9 cellular contexts compared by ENCODE assay signal in genomic region chr2:200454839-200455801, GRCh38. TPM values are rescaled to one million over a fixed set of nuclear protein-coding genes. Genes with fewer than 3 reads are reported as not detected.
DNase-seq lines count a peak whose midpoint lies in the region; ATAC-seq and TF ChIP-seq lines count a peak whose summit lies in the region.
"Had no signal": no experiment of that assay in that cellular context is flagged by ENCODE, and none has a peak within 500 bp of the region (broad histone marks: within the 10 kb centered on the region; RNA-seq: fewer than 3 reads in every experiment).

No MANE protein-coding gene starts in this region.

- H3K79me2 ChIP-seq in osteoblast (ENCODE audit: insufficient read depth, low read length): no peaks in the 10 kb centered on the region

- H3K36me3 ChIP-seq in osteoblast (ENCODE audit: insufficient read depth, low read length) (peaks cover 13% of the 10 kb centered on the region), H7 (replicated peaks; ENCODE audit: control insufficient read depth, insufficient read depth, low read length) (peaks cover 8% of the 10 kb centered on the region)

- no peaks in the 10 kb centered on the region for H3K9me3 Mint-ChIP-seq in activated naive CD4-positive, alpha-beta T cell treated with anti-CD3 and anti-CD28 coated beads, Interleukin-2, amount 50 U/mL, for 24 hours
- 0 out of 2 replicates have a peak, but pooled peaks cover 5% of the 10 kb centered on the region for H3K9me3 Mint-ChIP-seq in WTC11

- H4K20me1 ChIP-seq in osteoblast (ENCODE audit: insufficient read depth, low read length): no peaks in the 10 kb centered on the region

- POLR2A ChIA-PET in WTC11 (lab: Charles Lee): no interaction called here

- H3K4me1 Mint-ChIP-seq in activated naive CD4-positive, alpha-beta T cell treated with anti-CD3 and anti-CD28 coated beads, Interleukin-2, amount 50 U/mL, for 24 hours: peaks cover 13% of the 10 kb centered on the region
- peaks cover 14% of the 10 kb centered on the region for H3K4me1 Mint-ChIP-seq in WTC11

- ATAC-seq in HG02938 (IDR thresholded peaks at IDR 0.05; ENCODE audit: unreplicated experiment): peak; percentile 97
- ATAC-seq in WTC11: no peak
- no peak for ATAC-seq in left colon

- intact Hi-C loops in left colon (cut with DNase I, micrococcal nuclease): no loop called here

- no peaks in the 10 kb centered on the region for H3K36me3 Mint-ChIP-seq in activated naive CD4-positive, alpha-beta T cell treated with anti-CD3 and anti-CD28 coated beads, Interleukin-2, amount 50 U/mL, for 24 hours
- H3K36me3 Mint-ChIP-seq in WTC11: peaks cover 45% of the 10 kb centered on the region

- H3K4me1 ChIP-seq in osteoblast (ENCODE audit: insufficient read depth, low read length): peaks cover 18% of the 10 kb centered on the region

- CTCF ChIA-PET in WTC11 (lab: Charles Lee): interaction anchor here (0.9 kb wide), 1 partner anchor 26 kb away, joined by 3 read pairs; no protein-coding TSS in a partner anchor

- no peak overlapping the region for H3K4me3 Mint-ChIP-seq in activated naive CD4-positive, alpha-beta T cell treated with anti-CD3 and anti-CD28 coated beads, Interleukin-2, amount 50 U/mL, for 24 hours
- no peak overlapping the region for H3K4me3 Mint-ChIP-seq in WTC11

- DNase-seq in activated naive CD4-positive, alpha-beta T cell treated with anti-CD3 and anti-CD28 coated beads, Interleukin-2, amount 50 U/mL, for 16 hours: no peak
- DNase-seq in WTC11 (ENCODE audit: low spot score) (no peak), osteoblast (ENCODE audit: insufficient read length, low spot score, missing footprints) (no peak), left colon (no peak), H7 (no peak)
- DNase-seq in stimulated activated CD4-positive, alpha-beta T cell treated with anti-CD3 and anti-CD28 coated beads, Interleukin-12 subunit alpha, Interleukin-12 subunit beta, amount 100 ng/mL, for 4 hours: no peak
- DNase-seq: DND-41 had no signal

- no peaks in the 10 kb centered on the region for H3K27me3 Mint-ChIP-seq in activated naive CD4-positive, alpha-beta T cell treated with anti-CD3 and anti-CD28 coated beads, Interleukin-2, amount 50 U/mL, for 24 hours
- H3K27me3 Mint-ChIP-seq in WTC11 (ENCODE audit: low read depth): no peaks in the 10 kb centered on the region

- H3K27me3 ChIP-seq in osteoblast (ENCODE audit: insufficient read depth, low read length) (no peaks in the 10 kb centered on the region), H7 (ENCODE audit: control insufficient read depth, insufficient read depth, low read length) (no peaks in the 10 kb centered on the region)

- peak overlapping the region; percentile 43 for H3K27ac ChIP-seq in osteoblast (ENCODE audit: low read depth, low read length)

- H2AFZ ChIP-seq in osteoblast (ENCODE audit: low read length): no peak overlapping the region

- TF ChIP-seq CTCF in WTC11 (IDR thresholded peaks at IDR 0.05): no peak
- TF ChIP-seq CTCF in osteoblast (IDR thresholded peaks at IDR 0.05; ENCODE audit: extremely low read depth, low read depth, low read length): no peak

- H3K4me3 ChIP-seq in osteoblast (ENCODE audit: insufficient read depth, low read length) (no peak overlapping the region), H7 (ENCODE audit: insufficient read depth, low read depth, low read length) (no peak overlapping the region)

- H3K27ac Mint-ChIP-seq in activated naive CD4-positive, alpha-beta T cell treated with anti-CD3 and anti-CD28 coated beads, Interleukin-2, amount 50 U/mL, for 24 hours: peak overlapping the region; percentile 26
- H3K27ac Mint-ChIP-seq in WTC11: 0 out of 2 replicates have a peak overlapping the region, but pooled peaks have one; percentile 25

- H3K9me3 ChIP-seq in osteoblast (ENCODE audit: low read depth, low read length): no peaks in the 10 kb centered on the region

- H3K4me2 ChIP-seq in osteoblast (ENCODE audit: insufficient read depth, low read length): peak overlapping the region; percentile 21

TF ChIP-seq in WTC11, 78 proteins besides CTCF, POLR2A, EP300 and RAD21 (continues in another document):
- TF ChIP-seq NFE2L1 (CRISPR knock-in tag; IDR thresholded peaks at IDR 0.05) (no peak), CBFB (CRISPR knock-in tag; IDR thresholded peaks at IDR 0.05; ENCODE audit: low read depth) (no peak), CREB1 (CRISPR knock-in tag; IDR thresholded peaks at IDR 0.05) (no peak), ZNF416 (CRISPR knock-in tag; IDR thresholded peaks at IDR 0.05) (no peak), EMX1 (CRISPR knock-in tag; IDR thresholded peaks at IDR 0.05) (no peak), FOXJ3 (CRISPR knock-in tag; IDR thresholded peaks at IDR 0.05; ENCODE audit: borderline replicate concordance) (no peak), NR2C2 (CRISPR knock-in tag; IDR thresholded peaks at IDR 0.05) (no peak), AFF4 (CRISPR knock-in tag; IDR thresholded peaks at IDR 0.05; ENCODE audit: borderline replicate concordance) (no peak), ZSCAN18 (CRISPR knock-in tag; IDR thresholded peaks at IDR 0.05) (no peak), ZNF423 (CRISPR knock-in tag; IDR thresholded peaks at IDR 0.05) (no peak), IRF2 (CRISPR knock-in tag; IDR thresholded peaks at IDR 0.05; ENCODE audit: borderline replicate concordance, low read depth) (no peak)
- TF ChIP-seq, protein P1, sequence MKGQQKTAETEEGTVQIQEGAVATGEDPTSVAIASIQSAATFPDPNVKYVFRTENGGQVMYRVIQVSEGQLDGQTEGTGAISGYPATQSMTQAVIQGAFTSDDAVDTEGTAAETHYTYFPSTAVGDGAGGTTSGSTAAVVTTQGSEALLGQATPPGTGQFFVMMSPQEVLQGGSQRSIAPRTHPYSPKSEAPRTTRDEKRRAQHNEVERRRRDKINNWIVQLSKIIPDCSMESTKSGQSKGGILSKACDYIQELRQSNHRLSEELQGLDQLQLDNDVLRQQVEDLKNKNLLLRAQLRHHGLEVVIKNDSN (CRISPR knock-in tag; IDR thresholded peaks at IDR 0.05): no peak
- TF ChIP-seq, protein P2, sequence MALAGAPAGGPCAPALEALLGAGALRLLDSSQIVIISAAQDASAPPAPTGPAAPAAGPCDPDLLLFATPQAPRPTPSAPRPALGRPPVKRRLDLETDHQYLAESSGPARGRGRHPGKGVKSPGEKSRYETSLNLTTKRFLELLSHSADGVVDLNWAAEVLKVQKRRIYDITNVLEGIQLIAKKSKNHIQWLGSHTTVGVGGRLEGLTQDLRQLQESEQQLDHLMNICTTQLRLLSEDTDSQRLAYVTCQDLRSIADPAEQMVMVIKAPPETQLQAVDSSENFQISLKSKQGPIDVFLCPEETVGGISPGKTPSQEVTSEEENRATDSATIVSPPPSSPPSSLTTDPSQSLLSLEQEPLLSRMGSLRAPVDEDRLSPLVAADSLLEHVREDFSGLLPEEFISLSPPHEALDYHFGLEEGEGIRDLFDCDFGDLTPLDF (CRISPR knock-in tag; IDR thresholded peaks at IDR 0.05): no peak
- TF ChIP-seq, protein P3, sequence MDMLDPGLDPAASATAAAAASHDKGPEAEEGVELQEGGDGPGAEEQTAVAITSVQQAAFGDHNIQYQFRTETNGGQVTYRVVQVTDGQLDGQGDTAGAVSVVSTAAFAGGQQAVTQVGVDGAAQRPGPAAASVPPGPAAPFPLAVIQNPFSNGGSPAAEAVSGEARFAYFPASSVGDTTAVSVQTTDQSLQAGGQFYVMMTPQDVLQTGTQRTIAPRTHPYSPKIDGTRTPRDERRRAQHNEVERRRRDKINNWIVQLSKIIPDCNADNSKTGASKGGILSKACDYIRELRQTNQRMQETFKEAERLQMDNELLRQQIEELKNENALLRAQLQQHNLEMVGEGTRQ (CRISPR knock-in tag; IDR thresholded peaks at IDR 0.05): no peak

RNA-seq across cellular contexts. Expression of gene KCTD18, which starts 54.7 kb away (rescaled TPM):
- 4.9 to 6.7 TPM (median 5.7 TPM) in 3 replicates for total RNA-seq in WTC11 (2021)
- total RNA-seq in osteoblast: 32.7 and 33.7 TPM in 2 replicates
- 10 to 100 TPM; 13.5 to 16.2 TPM for total RNA-seq in left colon
- 4.6 and 10.5 TPM in 2 replicates for total RNA-seq in H7 (2014; rRNA removed; shearing (Covaris generic))
